ENCODE assay signal across 4 cellular contexts in genomic region chrY:18073464-18073863, GRCh38. TPM values are rescaled to one million over a fixed set of nuclear protein-coding genes. Genes with fewer than 3 reads are reported as not detected.
"Had no signal": no experiment of that assay in that cellular context is flagged by ENCODE, and none has a peak within 500 bp of the region (broad histone marks: within the 10 kb centered on the region; RNA-seq: fewer than 3 reads in every experiment).

No MANE protein-coding gene starts in this region.

RNA-seq across cellular contexts. Expression of gene CDY2A, which starts 47.9 kb away (rescaled TPM):
- total RNA-seq: LHCN-M2, M059J, MCF 10A, NCI-H460 had no signal
